ENCODE assay signal across 1 cellular context in genomic region chr19:56015756-56016155, GRCh38.
TF ChIP-seq lines count a peak whose summit lies in the region.

No MANE protein-coding gene starts in this region.

TF ChIP-seq in HepG2, 621 proteins besides CTCF, POLR2A, EP300 and RAD21 (continued from another document):
- TF ChIP-seq THAP8 (CRISPR knock-in tag; IDR thresholded peaks at IDR 0.05; ENCODE audit: borderline replicate concordance) (no peak), RARA (CRISPR knock-in tag; IDR thresholded peaks at IDR 0.05) (no peak), REST (IDR thresholded peaks at IDR 0.05; ENCODE audit: borderline replicate concordance in 1 of 2, low read depth in 1 of 2, low read length in 2 of 2) (peak; percentile 58 to 95), FOXK1 (CRISPR knock-in tag; IDR thresholded peaks at IDR 0.05; ENCODE audit: borderline replicate concordance, low read depth) (no peak), ZNF574 (CRISPR knock-in tag; IDR thresholded peaks at IDR 0.05) (no peak), HNRNPUL1 (IDR thresholded peaks at IDR 0.05; ENCODE audit: low read depth, low read length) (no peak), KLF16 (CRISPR knock-in tag; IDR thresholded peaks at IDR 0.05) (no peak), ELF4 (CRISPR knock-in tag; IDR thresholded peaks at IDR 0.05; ENCODE audit: borderline replicate concordance) (no peak), MTA1 (CRISPR knock-in tag; IDR thresholded peaks at IDR 0.05; ENCODE audit: borderline replicate concordance) (no peak), MED8 (CRISPR knock-in tag; IDR thresholded peaks at IDR 0.05; ENCODE audit: insufficient replicate concordance) (no peak), ZNF790 (CRISPR knock-in tag; IDR thresholded peaks at IDR 0.05; ENCODE audit: borderline replicate concordance) (no peak), HDAC6 (IDR thresholded peaks at IDR 0.05; ENCODE audit: low read depth, low read length) (no peak), ZNF792 (CRISPR knock-in tag; IDR thresholded peaks at IDR 0.05) (0 out of 2 replicates have a peak, but pooled peaks have one; percentile 26), SIX4 (CRISPR knock-in tag; IDR thresholded peaks at IDR 0.05) (no peak), TFE3 (CRISPR knock-in tag; IDR thresholded peaks at IDR 0.05) (0 out of 2 replicates have a peak, but pooled peaks have one; percentile 23), GABPB1 (CRISPR knock-in tag; IDR thresholded peaks at IDR 0.05) (no peak), CENPBD1 (CRISPR knock-in tag; IDR thresholded peaks at IDR 0.05; ENCODE audit: borderline replicate concordance, low read depth) (no peak), ZNF629 (CRISPR knock-in tag; conservative IDR thresholded peaks at IDR 0.05) (no peak), MAZ (IDR thresholded peaks at IDR 0.05; ENCODE audit: borderline replicate concordance, low read depth, low read length) (no peak), MAZ (CRISPR knock-in tag; IDR thresholded peaks at IDR 0.05; ENCODE audit: low read depth) (no peak), MLX (CRISPR knock-in tag; IDR thresholded peaks at IDR 0.05) (no peak), ZNF276 (CRISPR knock-in tag; IDR thresholded peaks at IDR 0.05; ENCODE audit: low read depth) (no peak), NKX3-1 (CRISPR knock-in tag; IDR thresholded peaks at IDR 0.05) (0 out of 2 replicates have a peak, but pooled peaks have one; percentile 43), ZKSCAN5 (CRISPR knock-in tag; IDR thresholded peaks at IDR 0.05) (no peak), RFX5 (IDR thresholded peaks at IDR 0.05; ENCODE audit: low read depth, low read length) (no peak), ZNF772 (CRISPR knock-in tag; IDR thresholded peaks at IDR 0.05) (no peak), KLF13 (CRISPR knock-in tag; IDR thresholded peaks at IDR 0.05) (no peak)
TF ChIP-seq in HepG2: peak in this region for 8.
